19 cellular contexts compared by ENCODE assay signal in the genomic region with DNA sequence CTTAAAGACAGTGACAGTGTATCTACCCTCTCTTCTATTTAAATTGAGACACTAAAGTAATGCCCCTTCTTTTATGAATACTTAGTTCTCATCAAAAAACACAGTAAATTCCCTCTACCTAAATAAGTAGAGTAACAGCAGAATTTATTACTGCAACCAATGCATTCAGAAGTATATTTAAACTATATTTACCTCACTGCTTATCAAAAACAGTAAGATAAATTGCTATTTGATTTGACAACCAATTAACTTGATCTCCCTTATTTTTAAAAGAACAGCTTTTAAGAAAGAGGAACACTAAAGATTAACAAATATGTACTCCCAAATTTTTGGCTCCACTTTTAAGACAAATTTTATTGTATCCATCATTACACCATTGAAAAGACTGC. TPM values are rescaled to one million over a fixed set of nuclear protein-coding genes. Genes with fewer than 3 reads are reported as not detected.
DNase-seq lines count a peak whose midpoint lies in the region; ATAC-seq, FAIRE-seq and TF ChIP-seq lines count a peak whose summit lies in the region.
"Had no signal": no experiment of that assay in that cellular context is flagged by ENCODE, and none has a peak within 500 bp of the region (broad histone marks: within the 10 kb centered on the region; RNA-seq: fewer than 3 reads in every experiment).

No MANE protein-coding gene starts in this region.

- POLR2A ChIA-PET in A673 (lab: Charles Lee; ENCODE audit: low non-redundant PET), result no interaction called here
- POLR2A ChIA-PET in K562 (lab: Yijun Ruan, JAX), result interaction anchor here (1.0 kb wide), 1 partner anchor 60 kb away, joined by 5 read pairs; no protein-coding TSS in a partner anchor

- H3K9me3 ChIP-seq in A673 (ENCODE audit: low read depth, low read length, poor library complexity, severe bottlenecking) (no peaks in the 10 kb centered on the region), Loucy (ENCODE audit: insufficient read depth, low read depth, low read length) (no peaks in the 10 kb centered on the region), K562 (replicated peaks; ENCODE audit: control insufficient read depth, insufficient read depth, low read depth, low read length) (no peaks in the 10 kb centered on the region), mucosa of rectum (ENCODE audit: control insufficient read depth in 2 of 2, low read length in 2 of 2) (no peaks in the 10 kb centered on the region)
- H3K9me3 ChIP-seq: HAP-1 had no signal

- no peak overlapping the region for H3K9ac ChIP-seq in Loucy (ENCODE audit: low read depth, low read length, poor library complexity, severe bottlenecking)
- peak overlapping the region in 1 of 2 experiments; percentile 92; a peak in 2 of 4 replicates for H3K9ac ChIP-seq in K562 (ENCODE audit: insufficient read depth in 1 of 2, low read depth in 2 of 2, low read length in 2 of 2)
- peak overlapping the region in 1 of 2 donors; percentile 47 for H3K9ac ChIP-seq in mucosa of rectum (ENCODE audit: low read depth in 1 of 2, low read length in 2 of 2)

- CTCF ChIA-PET in A673 (lab: Charles Lee) (no interaction called here), K562 (lab: Yijun Ruan, JAX; ENCODE audit: low intra/inter-chr PET ratio) (no interaction called here)

- intact Hi-C loops in A673 (cut with micrococcal nuclease; ENCODE audit: unreplicated experiment) (no loop called here), K562 (cut with micrococcal nuclease) (loop anchor here (10.0 kb wide), 1 partner anchor 1648 kb away; the partner anchor contains the start of gene PLCL1)

- H3K36me3 ChIP-seq in A673 (ENCODE audit: insufficient read depth, low read length, poor library complexity, severe bottlenecking), result no peaks in the 10 kb centered on the region
- H3K36me3 ChIP-seq in Loucy (ENCODE audit: insufficient read depth, low read length), result no peaks in the 10 kb centered on the region
- H3K36me3 ChIP-seq in K562 (ENCODE audit: control insufficient read depth, insufficient read depth, low read length), result peaks cover 52% of the 10 kb centered on the region
- peaks cover 0 to 5% of the 10 kb centered on the region in 2 donors for H3K36me3 ChIP-seq in mucosa of rectum (ENCODE audit: control insufficient read depth in 2 of 2, insufficient read depth in 2 of 2, low read length in 2 of 2)
- H3K36me3 ChIP-seq: HAP-1 had no signal

- no peak for TF ChIP-seq POLR2A in K562 (conservative IDR thresholded peaks at IDR 0.05)

- no peaks in the 10 kb centered on the region for H3F3A ChIP-seq in Loucy (ENCODE audit: low read depth)

- no peak for TF ChIP-seq CTCF in A673 (conservative IDR thresholded peaks at IDR 0.05; ENCODE audit: low read depth, low read length)
- no peak for TF ChIP-seq CTCF in Loucy (conservative IDR thresholded peaks at IDR 0.05; ENCODE audit: low read length)
- TF ChIP-seq CTCF in K562 (IDR thresholded peaks at IDR 0.05 in 2 of 3, conservative IDR thresholded peaks at IDR 0.05 in 1 of 3; ENCODE audit: insufficient read depth in 2 of 3, low read depth in 1 of 3, low read length in 3 of 3), result no peak

- TF ChIP-seq RAD21 in K562 (CRISPR knock-in tag; conservative IDR thresholded peaks at IDR 0.05 in 1 of 2, IDR thresholded peaks at IDR 0.05 in 1 of 2), result no peak

- peaks cover 32% of the 10 kb centered on the region for H3K4me1 ChIP-seq in A673 (ENCODE audit: insufficient read depth, low read length, poor library complexity, severe bottlenecking)
- no peaks in the 10 kb centered on the region for H3K4me1 ChIP-seq in Loucy (ENCODE audit: insufficient read depth, low read length, poor library complexity, severe bottlenecking)
- H3K4me1 ChIP-seq in K562 (replicated peaks in 1 of 2; ENCODE audit: control insufficient read depth in 2 of 2, insufficient read depth in 2 of 2, low read length in 2 of 2), result peaks cover 5 to 13% of the 10 kb centered on the region in 2 experiments; a peak in 4 of 5 replicates
- H3K4me1 ChIP-seq in mucosa of rectum (ENCODE audit: control insufficient read depth in 2 of 2, insufficient read depth in 2 of 2, low read length in 2 of 2), result peaks cover 3 to 21% of the 10 kb centered on the region in 2 donors

- H3K4me3 ChIP-seq in A673 (ENCODE audit: low read depth, low read length, poor library complexity, severe bottlenecking), result peak overlapping the region; percentile 15
- H3K4me3 ChIP-seq in Loucy (ENCODE audit: low read length, poor library complexity, severe bottlenecking), result no peak overlapping the region
- H3K4me3 ChIP-seq in K562, result peak overlapping the region; percentile 20; the same call in 1 of the 2 replicates
- H3K4me3 ChIP-seq in mucosa of rectum (ENCODE audit: low read length in 2 of 2), result peak overlapping the region; percentile 38 to 61
- H3K4me3 ChIP-seq: HAP-1, SK-N-MC had no signal

- DNase-seq in A673 (ENCODE audit: low spot score) (no peak), K562 (ENCODE audit: extremely low read depth in 1 of 4, low spot score in 3 of 4) (no peak), middle frontal gyrus (ENCODE audit: extremely low spot score, low spot score) (no peak)
- DNase-seq in central memory CD4-positive, alpha-beta T cell, result no peak
- DNase-seq: COR-L47, GOT3, KG1, MM.1S, NCI-H1048, NCI-H2029 treated with DMSO at 0.1 percent for 48 hours, NCI-H446 treated with DMSO at 0.1 percent for 48 hours, SIG-M5 had no signal

- FAIRE-seq in K562 (lab: Jason Lieb, UNC), result no peak

- H3K27me3 ChIP-seq in A673 (replicated peaks; ENCODE audit: insufficient read depth, low read depth, low read length, poor library complexity) (no peaks in the 10 kb centered on the region), Loucy (ENCODE audit: insufficient read depth, low read length, poor library complexity, severe bottlenecking) (no peaks in the 10 kb centered on the region), K562 (ENCODE audit: control insufficient read depth in 2 of 2, insufficient read depth in 2 of 2, low read length in 2 of 2) (no peaks in the 10 kb centered on the region), mucosa of rectum (ENCODE audit: control insufficient read depth in 2 of 2, insufficient read depth in 2 of 2, low read length in 2 of 2) (peaks cover 6 to 7% of the 10 kb centered on the region in 2 donors)

- in situ Hi-C loops in K562 (cut with MboI), result no loop called here

- H3K79me2 ChIP-seq in Loucy (ENCODE audit: insufficient read depth, low read length) (no peaks in the 10 kb centered on the region), K562 (ENCODE audit: control insufficient read depth, insufficient read depth, low read length) (peaks cover 100% of the 10 kb centered on the region)

- no peak; the same call in 1 of the 3 replicates for ATAC-seq in K562
- no peak for ATAC-seq in HG02610 (IDR thresholded peaks at IDR 0.05; ENCODE audit: unreplicated experiment)
- ATAC-seq in GM18907 (IDR thresholded peaks at IDR 0.05; ENCODE audit: unreplicated experiment), result no peak

- H4K20me1 ChIP-seq in Loucy (ENCODE audit: insufficient read depth, low read length, poor library complexity, severe bottlenecking) (no peaks in the 10 kb centered on the region), K562 (replicated peaks; ENCODE audit: control insufficient read depth, insufficient read depth, low read length) (no peaks in the 10 kb centered on the region)

- no peak for TF ChIP-seq EP300 in K562 (IDR thresholded peaks at IDR 0.05; ENCODE audit: low read length)

- H2AFZ ChIP-seq in Loucy (ENCODE audit: low read length), result 0 out of 2 replicates have a peak overlapping the region, but pooled peaks have one; percentile 35
- no peak overlapping the region for H2AFZ ChIP-seq in K562 (ENCODE audit: low read depth, low read length)

- H3K4me2 ChIP-seq in Loucy (ENCODE audit: low read depth, low read length, poor library complexity, severe bottlenecking), result no peak overlapping the region
- peak overlapping the region; percentile 65; the same call in 1 of the 2 replicates for H3K4me2 ChIP-seq in K562 (ENCODE audit: insufficient read depth, low read length)

- no peaks in the 10 kb centered on the region for H3K9me2 ChIP-seq in Loucy (replicated peaks; ENCODE audit: low read depth, low read length)

- H3K27ac ChIP-seq in A673 (ENCODE audit: low read depth, low read length, poor library complexity, severe bottlenecking) (no peak overlapping the region), K562 (ENCODE audit: extremely low read depth, low read depth, low read length) (peak overlapping the region; percentile 92; the same call in 2 of the 3 replicates), mucosa of rectum (ENCODE audit: low read depth in 2 of 2, low read length in 2 of 2) (no peak overlapping the region)
- H3K27ac ChIP-seq: 22Rv1, SK-N-MC had no signal

- H3K9me1 ChIP-seq in K562 (ENCODE audit: control insufficient read depth, insufficient read depth, low read length), result no peaks in the 10 kb centered on the region

- BruUV-seq in A673 (replicated peaks; lab: Mats Ljungman, UMichigan) (no TSS peak), K562 (replicated peaks; lab: Mats Ljungman, UMichigan) (no TSS peak)

RNA-seq across cellular contexts. Expression of gene SATB2, which starts 4.8 kb away (rescaled TPM):
- total RNA-seq in A673 (2021), result 20.3 and 23.2 TPM in 2 replicates
- total RNA-seq in K562 (2011; cell fraction: chromatin; rRNA removed; ENCODE audit: low replicate concordance), result 43.7 and 91.0 TPM in 2 replicates
- 18.8 and 27.8 TPM in 2 replicates for total RNA-seq in K562 (2011; cell fraction: nucleolus; rRNA removed)
- 47.1 and 82.4 TPM in 2 replicates for total RNA-seq in K562 (2011; cell fraction: nucleoplasm; rRNA removed)
- 15.1 and 21.1 TPM in 2 replicates for total RNA-seq in K562 (2014; rRNA removed)
- total RNA-seq in K562 (2014; rRNA removed; fragmentation: Illumina TruSeq; extraction: Trizol), result 17.1 and 18.8 TPM in 2 replicates
- 18.6 and 19.5 TPM in 2 replicates for total RNA-seq in K562 (2015; rRNA removed; fragmentation: Illumina TruSeq; extraction: Trizol)
- total RNA-seq in K562 (2021), result 34.0 and 34.3 TPM in 2 replicates
- polyA plus RNA-seq in K562 (2011; rRNA removed), result 8.7 and 9.9 TPM in 2 replicates
- polyA plus RNA-seq in K562 (2011; cell fraction: cytosol; rRNA removed), result 5.8 and 9.5 TPM in 2 replicates
- 15.7 and 22.4 TPM in 2 replicates for polyA plus RNA-seq in K562 (2011; cell fraction: nucleus; rRNA removed)
- polyA plus RNA-seq in K562 (2012), result 9.2 and 12.2 TPM in 2 replicates
- 21.1 and 21.8 TPM in 2 replicates for polyA plus RNA-seq in K562 (2014; fragmentation: Illumina TruSeq; extraction: Trizol)
- 10 to 100 TPM in 1 of 2 experiments, 1 to 10 TPM in 1; 4.5 to 10.0 TPM for polyA plus RNA-seq in K562 (2014; fragmentation: Nextera tagmentation; extraction: Ambion mirVana)
- 12.8 and 14.4 TPM in 2 replicates for polyA plus RNA-seq in K562 (2014; rRNA removed)
- polyA minus RNA-seq in K562 (2011; rRNA and poly(A)+ RNA removed), result 37.3 and 38.8 TPM in 2 replicates
- 19.0 and 20.9 TPM in 2 replicates for polyA minus RNA-seq in K562 (2011; cell fraction: cytosol; rRNA and poly(A)+ RNA removed)
- 45.2 and 51.2 TPM in 2 replicates for polyA minus RNA-seq in K562 (2011; cell fraction: nucleus; rRNA and poly(A)+ RNA removed)
